ENCODE assay signal across 1 cellular context in the genomic region with DNA sequence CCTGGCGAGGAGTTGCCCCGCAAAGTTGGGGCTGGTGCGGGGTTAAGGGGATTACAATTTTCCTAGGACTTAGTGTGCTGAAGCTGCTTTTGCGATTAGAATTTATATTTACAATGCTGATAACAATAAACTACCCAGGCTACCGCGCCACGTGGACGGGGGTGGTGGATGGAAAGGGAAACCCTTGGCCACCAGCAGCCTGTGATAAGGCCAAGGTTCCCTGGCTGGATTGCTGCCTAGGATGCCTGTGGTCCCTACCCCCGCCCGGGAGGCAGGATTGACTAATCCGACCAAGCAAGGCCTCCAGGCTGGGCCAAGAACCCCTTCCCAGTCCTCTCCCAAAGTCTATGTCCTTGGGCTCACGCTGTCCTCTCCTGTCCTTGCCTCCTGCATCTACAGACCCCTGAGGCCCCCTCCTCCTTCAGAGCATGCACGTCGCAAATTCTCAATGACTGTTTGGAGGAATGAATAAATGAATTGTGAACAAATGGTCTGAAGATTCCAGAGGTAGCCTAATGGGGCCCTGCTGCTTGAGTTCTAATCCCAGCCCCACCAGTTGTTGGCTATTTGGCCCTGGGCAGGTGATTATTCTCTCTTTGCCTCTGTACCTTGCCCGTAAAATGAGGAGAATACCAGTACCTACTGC.
A peak's percentile ranks its signal among the peaks of the same experiment; 100 is the strongest.
TF ChIP-seq lines count a peak whose summit lies in the region.

No MANE protein-coding gene starts in this region.

TF ChIP-seq in K562, 482 proteins besides CTCF, POLR2A, EP300 and RAD21 (continued from another document):
- TF ChIP-seq MEF2D (tag; conservative IDR thresholded peaks at IDR 0.05; ENCODE audit: low read depth) (no peak), ZNF143 (CRISPR knock-in tag; IDR thresholded peaks at IDR 0.05) (no peak), ZBTB8A (IDR thresholded peaks at IDR 0.05; ENCODE audit: partially characterized antibody) (no peak), SMARCB1 (IDR thresholded peaks at IDR 0.05; ENCODE audit: insufficient read length, low read depth) (no peak), SMARCA4 (IDR thresholded peaks at IDR 0.05) (0 out of 2 replicates have a peak, but pooled peaks have one; percentile 24), RCOR1 (IDR thresholded peaks at IDR 0.05; ENCODE audit: borderline replicate concordance in 1 of 2, low read depth in 2 of 2, low read length in 2 of 2) (peak in 1 of 2 experiments; percentile 32; a peak in 1 of 4 replicates), SMARCE1 (IDR thresholded peaks at IDR 0.05) (no peak; the same call in none of the 2 replicates), ZFP1 (CRISPR knock-in tag; IDR thresholded peaks at IDR 0.05) (no peak), TBP (optimal IDR thresholded peaks at IDR 0.05; ENCODE audit: low read depth, low read length) (peak; percentile 58), HEY1 (CRISPR knock-in tag; IDR thresholded peaks at IDR 0.05; ENCODE audit: borderline replicate concordance) (no peak), MEF2A (IDR thresholded peaks at IDR 0.05; ENCODE audit: control insufficient read depth, low read depth, low read length) (no peak), MYC (IDR thresholded peaks at IDR 0.05; ENCODE audit: low read depth, low read length) (peak; percentile 86), MYC (CRISPR knock-in tag; IDR thresholded peaks at IDR 0.05; ENCODE audit: borderline replicate concordance, low read depth) (no peak), SIRT6 (IDR thresholded peaks at IDR 0.05; ENCODE audit: low read depth, low read length) (no peak), HIVEP1 (CRISPR knock-in tag; IDR thresholded peaks at IDR 0.05) (0 out of 2 replicates have a peak, but pooled peaks have one; percentile 52), ZNF354B (CRISPR knock-in tag; IDR thresholded peaks at IDR 0.05) (no peak), HNRNPUL1 (IDR thresholded peaks at IDR 0.05; ENCODE audit: low read length) (no peak), ARID1B (IDR thresholded peaks at IDR 0.05) (peak; percentile 54), L3MBTL2 (IDR thresholded peaks at IDR 0.05) (peak; percentile 62; the same call in 1 of the 2 replicates), ELF4 (CRISPR knock-in tag; IDR thresholded peaks at IDR 0.05) (no peak), ZNF76 (CRISPR knock-in tag; IDR thresholded peaks at IDR 0.05; ENCODE audit: borderline replicate concordance) (no peak), CEBPB (tag; IDR thresholded peaks at IDR 0.05) (peak; percentile 50; the same call in 1 of the 2 replicates), PHF8 (IDR thresholded peaks at IDR 0.05; ENCODE audit: borderline replicate concordance, low read length) (peak; percentile 1; the same call in 1 of the 2 replicates), CBFA2T3 (IDR thresholded peaks at IDR 0.05) (peak; percentile 58), EP400 (IDR thresholded peaks at IDR 0.05) (peak; percentile 60; the same call in 1 of the 2 replicates), TFAM (CRISPR knock-in tag; conservative IDR thresholded peaks at IDR 0.05) (no peak), HDAC1 (IDR thresholded peaks at IDR 0.05) (0 out of 4 replicates have a peak, but pooled peaks of 1 of the 2 experiments have one; percentile 28), EGR1 (conservative IDR thresholded peaks at IDR 0.05) (peak; percentile 39), IFI16 (CRISPR knock-in tag; IDR thresholded peaks at IDR 0.05) (no peak)
- TF ChIP-seq, protein P1, sequence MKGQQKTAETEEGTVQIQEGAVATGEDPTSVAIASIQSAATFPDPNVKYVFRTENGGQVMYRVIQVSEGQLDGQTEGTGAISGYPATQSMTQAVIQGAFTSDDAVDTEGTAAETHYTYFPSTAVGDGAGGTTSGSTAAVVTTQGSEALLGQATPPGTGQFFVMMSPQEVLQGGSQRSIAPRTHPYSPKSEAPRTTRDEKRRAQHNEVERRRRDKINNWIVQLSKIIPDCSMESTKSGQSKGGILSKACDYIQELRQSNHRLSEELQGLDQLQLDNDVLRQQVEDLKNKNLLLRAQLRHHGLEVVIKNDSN (CRISPR knock-in tag; IDR thresholded peaks at IDR 0.05), result peak; percentile 56; the same call in 1 of the 2 replicates
- TF ChIP-seq, protein P2, sequence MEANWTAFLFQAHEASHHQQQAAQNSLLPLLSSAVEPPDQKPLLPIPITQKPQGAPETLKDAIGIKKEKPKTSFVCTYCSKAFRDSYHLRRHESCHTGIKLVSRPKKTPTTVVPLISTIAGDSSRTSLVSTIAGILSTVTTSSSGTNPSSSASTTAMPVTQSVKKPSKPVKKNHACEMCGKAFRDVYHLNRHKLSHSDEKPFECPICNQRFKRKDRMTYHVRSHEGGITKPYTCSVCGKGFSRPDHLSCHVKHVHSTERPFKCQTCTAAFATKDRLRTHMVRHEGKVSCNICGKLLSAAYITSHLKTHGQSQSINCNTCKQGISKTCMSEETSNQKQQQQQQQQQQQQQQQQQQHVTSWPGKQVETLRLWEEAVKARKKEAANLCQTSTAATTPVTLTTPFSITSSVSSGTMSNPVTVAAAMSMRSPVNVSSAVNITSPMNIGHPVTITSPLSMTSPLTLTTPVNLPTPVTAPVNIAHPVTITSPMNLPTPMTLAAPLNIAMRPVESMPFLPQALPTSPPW (CRISPR knock-in tag; IDR thresholded peaks at IDR 0.05), result peak; percentile 18; the same call in 1 of the 2 replicates
- TF ChIP-seq, protein P3, sequence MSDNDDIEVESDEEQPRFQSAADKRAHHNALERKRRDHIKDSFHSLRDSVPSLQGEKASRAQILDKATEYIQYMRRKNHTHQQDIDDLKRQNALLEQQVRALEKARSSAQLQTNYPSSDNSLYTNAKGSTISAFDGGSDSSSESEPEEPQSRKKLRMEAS (CRISPR knock-in tag; IDR thresholded peaks at IDR 0.05), result peak; percentile 85
- TF ChIP-seq, protein P4, sequence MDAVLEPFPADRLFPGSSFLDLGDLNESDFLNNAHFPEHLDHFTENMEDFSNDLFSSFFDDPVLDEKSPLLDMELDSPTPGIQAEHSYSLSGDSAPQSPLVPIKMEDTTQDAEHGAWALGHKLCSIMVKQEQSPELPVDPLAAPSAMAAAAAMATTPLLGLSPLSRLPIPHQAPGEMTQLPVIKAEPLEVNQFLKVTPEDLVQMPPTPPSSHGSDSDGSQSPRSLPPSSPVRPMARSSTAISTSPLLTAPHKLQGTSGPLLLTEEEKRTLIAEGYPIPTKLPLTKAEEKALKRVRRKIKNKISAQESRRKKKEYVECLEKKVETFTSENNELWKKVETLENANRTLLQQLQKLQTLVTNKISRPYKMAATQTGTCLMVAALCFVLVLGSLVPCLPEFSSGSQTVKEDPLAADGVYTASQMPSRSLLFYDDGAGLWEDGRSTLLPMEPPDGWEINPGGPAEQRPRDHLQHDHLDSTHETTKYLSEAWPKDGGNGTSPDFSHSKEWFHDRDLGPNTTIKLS (IDR thresholded peaks at IDR 0.05; ENCODE audit: borderline replicate concordance, low read depth), result peak; percentile 58; the same call in 1 of the 2 replicates
